8 cellular contexts compared by ENCODE assay signal in genomic region chr6:99868074-99868702, GRCh38.
A peak's percentile ranks its signal among the peaks of the same experiment; 100 is the strongest.
DNase-seq lines count a peak whose midpoint lies in the region; ATAC-seq and TF ChIP-seq lines count a peak whose summit lies in the region.

No MANE protein-coding gene starts in this region.

- WGBS in aorta, 2 donors, result 2 to 3% methylated on average over 13 of the region's 13 CpGs

- no peak overlapping the region for H3K27ac Mint-ChIP-seq in activated naive CD4-positive, alpha-beta T cell treated with anti-CD3 and anti-CD28 coated beads, Interleukin-2, amount 10 ng/mL, durations not matched to agents 7 days and 5 days
- no peak overlapping the region for H3K27ac Mint-ChIP-seq in progenitor cell of endocrine pancreas

- no peaks in the 10 kb centered on the region for H3K27me3 ChIP-seq in MG63
- H3K27me3 ChIP-seq in aorta (ENCODE audit: control insufficient read depth in 1 of 2, insufficient read depth in 2 of 2, low read length in 1 of 2), result no peaks in the 10 kb centered on the region

- no peaks in the 10 kb centered on the region for H3K9me3 Mint-ChIP-seq in activated naive CD4-positive, alpha-beta T cell treated with anti-CD3 and anti-CD28 coated beads, Interleukin-2, amount 10 ng/mL, durations not matched to agents 7 days and 5 days
- H3K9me3 Mint-ChIP-seq in progenitor cell of endocrine pancreas (ENCODE audit: low read depth), result no peaks in the 10 kb centered on the region

- no peaks in the 10 kb centered on the region for H3K4me1 Mint-ChIP-seq in activated naive CD4-positive, alpha-beta T cell treated with anti-CD3 and anti-CD28 coated beads, Interleukin-2, amount 10 ng/mL, durations not matched to agents 7 days and 5 days
- H3K4me1 Mint-ChIP-seq in progenitor cell of endocrine pancreas (ENCODE audit: low read depth), result peaks cover 1% of the 10 kb centered on the region

- no peaks in the 10 kb centered on the region for H3K36me3 Mint-ChIP-seq in activated naive CD4-positive, alpha-beta T cell treated with anti-CD3 and anti-CD28 coated beads, Interleukin-2, amount 10 ng/mL, durations not matched to agents 7 days and 5 days
- H3K36me3 Mint-ChIP-seq in progenitor cell of endocrine pancreas (ENCODE audit: insufficient read depth), result no peaks in the 10 kb centered on the region

- H3K4me1 ChIP-seq in HEK293 (ENCODE audit: control insufficient read depth, insufficient read depth, low read length), result no peaks in the 10 kb centered on the region
- H3K4me1 ChIP-seq in aorta (ENCODE audit: control insufficient read depth in 1 of 2, insufficient read depth in 2 of 2, low read length in 2 of 2), result no peaks in the 10 kb centered on the region

- H3K36me3 ChIP-seq in HEK293 (ENCODE audit: control insufficient read depth in 2 of 2, insufficient read depth in 1 of 2, low read length in 2 of 2) (no peaks in the 10 kb centered on the region), MG63 (no peaks in the 10 kb centered on the region), aorta (ENCODE audit: control insufficient read depth in 1 of 2, insufficient read depth in 2 of 2, low read length in 1 of 2) (no peaks in the 10 kb centered on the region)

- CTCF ChIA-PET in GM10248 (lab: Yijun Ruan, JAX) (interaction anchor here (0.6 to 7.6 kb wide), 48 partner anchors 8 to 851 kb away, joined by 3 to 111 read pairs (median 4); no protein-coding TSS in a partner anchor), HEK293 (lab: Yijun Ruan, JAX) (interaction anchor here (0.5 to 6.2 kb wide), 94 partner anchors 9 to 1268 kb away, joined by 3 to 142 read pairs (median 5); no protein-coding TSS in a partner anchor)
- CTCF ChIA-PET in activated naive CD4-positive, alpha-beta T cell treated with anti-CD3 and anti-CD28 coated beads, Interleukin-2, amount 10 ng/mL, durations not matched to agents 7 days and 5 days (lab: Charles Lee), result interaction anchor here (0.6 to 2.6 kb wide), 22 partner anchors 9 to 1686 kb away, joined by 3 to 26 read pairs (median 3); no protein-coding TSS in a partner anchor

- no peak overlapping the region for H3K4me3 Mint-ChIP-seq in activated naive CD4-positive, alpha-beta T cell treated with anti-CD3 and anti-CD28 coated beads, Interleukin-2, amount 10 ng/mL, durations not matched to agents 7 days and 5 days
- H3K4me3 Mint-ChIP-seq in progenitor cell of endocrine pancreas (ENCODE audit: low read depth), result no peak overlapping the region

- POLR2A ChIA-PET in GM10248 (lab: Yijun Ruan, JAX) (no interaction called here), HEK293 (lab: Yijun Ruan, JAX) (no interaction called here)

- DNase-seq in GM10248 (ENCODE audit: extremely low spot score) (peak; percentile 47), MG63 (peak; percentile 66), SHP77 treated with DMSO at 0.1 percent for 48 hours (lab: John Stamatoyannopoulos, UW) (peak; percentile 23), head of caudate nucleus (peak; percentile 65 to 94 (median 85)), progenitor cell of endocrine pancreas (ENCODE audit: low spot score, unreplicated experiment) (peak; percentile 75), aorta (peak; percentile 75 to 90)
- peak; percentile 78 for DNase-seq in activated naive CD4-positive, alpha-beta T cell treated with anti-CD3 and anti-CD28 coated beads, Interleukin-2, amount 10 ng/mL, durations not matched to agents 7 days and 5 days

- no peak for ATAC-seq in aorta (ENCODE audit: low FRiP score)

- no peak overlapping the region for H3K4me3 ChIP-seq in HEK293 (ENCODE audit: low read depth, low read length)
- H3K4me3 ChIP-seq in MG63, result no peak overlapping the region
- no peak overlapping the region for H3K4me3 ChIP-seq in aorta (ENCODE audit: low read length in 2 of 2)

- intact Hi-C loops in head of caudate nucleus (cut with DNase I) (loop anchor here (5.0 kb wide), 1 partner anchor 229 kb away; no protein-coding TSS in a partner anchor), aorta (cut with DNase I) (loop anchor here in 1 of 2 donors (5.0 kb wide), 1 partner anchor 229 kb away; no protein-coding TSS in a partner anchor)

- H3K9me3 ChIP-seq in HEK293 (ENCODE audit: control insufficient read depth, insufficient read depth, low read depth, low read length) (no peaks in the 10 kb centered on the region), MG63 (no peaks in the 10 kb centered on the region), aorta (ENCODE audit: control insufficient read depth, low read length) (no peaks in the 10 kb centered on the region)

- H3K27ac ChIP-seq in HEK293 (ENCODE audit: extremely low read depth, low read depth, low read length), result no peak overlapping the region
- no peak overlapping the region for H3K27ac ChIP-seq in aorta (ENCODE audit: low read depth in 1 of 2, low read length in 2 of 2)

- peaks cover 11% of the 10 kb centered on the region for H3K27me3 Mint-ChIP-seq in activated naive CD4-positive, alpha-beta T cell treated with anti-CD3 and anti-CD28 coated beads, Interleukin-2, amount 10 ng/mL, durations not matched to agents 7 days and 5 days
- H3K27me3 Mint-ChIP-seq in progenitor cell of endocrine pancreas, result peaks cover 42% of the 10 kb centered on the region

- TF ChIP-seq CTCF in GM10248 (IDR thresholded peaks at IDR 0.05; ENCODE audit: control extremely low read depth, extremely low read depth, low read depth, missing control alignments), result peak; percentile 79
- peak; percentile 77 for TF ChIP-seq CTCF in HEK293 (tag by site-specific recombination; IDR thresholded peaks at IDR 0.05)
- peak; percentile 99 for TF ChIP-seq CTCF in progenitor cell of endocrine pancreas (IDR thresholded peaks at IDR 0.05; ENCODE audit: unreplicated experiment)

TF ChIP-seq in HEK293, 187 proteins besides CTCF, POLR2A, EP300 and RAD21:
- TF ChIP-seq ZNF677 (tag by site-specific recombination; IDR thresholded peaks at IDR 0.05) (no peak), ZNF660 (tag by site-specific recombination; IDR thresholded peaks at IDR 0.05) (peak; percentile 79), IKZF3 (tag by site-specific recombination; IDR thresholded peaks at IDR 0.05) (0 out of 2 replicates have a peak, but pooled peaks have one; percentile 15), ZNF654 (tag by site-specific recombination; IDR thresholded peaks at IDR 0.05; ENCODE audit: low read depth) (peak; percentile 99), ZNF561 (tag by site-specific recombination; IDR thresholded peaks at IDR 0.05; ENCODE audit: borderline replicate concordance) (no peak), ZBTB17 (tag by site-specific recombination; IDR thresholded peaks at IDR 0.05) (peak; percentile 50), ZBTB49 (tag by site-specific recombination; IDR thresholded peaks at IDR 0.05; ENCODE audit: low read depth) (no peak), ZNF768 (tag by site-specific recombination; IDR thresholded peaks at IDR 0.05) (no peak), ZNF48 (tag by site-specific recombination; IDR thresholded peaks at IDR 0.05) (no peak)
TF ChIP-seq in HEK293: peak in this region for 4.

Comparison
In these comparisons a context has a peak if more than half of its experiments do, and no peak if none do; other contexts are left out.
1. DNase-seq: peak in every context shown above with its lines; median percentile 85 in head of caudate nucleus; 82 in aorta; 78 in activated naive CD4-positive, alpha-beta T cell treated with anti-CD3 and anti-CD28 coated beads, Interleukin-2, amount 10 ng/mL, durations not matched to agents 7 days and 5 days; 75 in progenitor cell of endocrine pancreas; 66 in MG63; 47 in GM10248; 23 in SHP77 treated with DMSO at 0.1 percent for 48 hours.